Comparison of ENCODE assay signal across 25 cellular contexts in genomic region chr4:120709986-120710385, GRCh38.
DNase-seq lines count a peak whose midpoint lies in the region; ATAC-seq and TF ChIP-seq lines count a peak whose summit lies in the region.
"Had no signal": no experiment of that assay in that cellular context is flagged by ENCODE, and none has a peak within 500 bp of the region (broad histone marks: within the 10 kb centered on the region; RNA-seq: fewer than 3 reads in every experiment).

No MANE protein-coding gene starts in this region.

- ATAC-seq in GM19035 (IDR thresholded peaks at IDR 0.05; ENCODE audit: unreplicated experiment) (no peak), aorta (ENCODE audit: low FRiP score) (no peak)
- ATAC-seq: activated CD8-positive, alpha-beta T cell treated with anti-CD3 and anti-CD28 coated beads, Interleukin-2, amount 10 ng/mL, durations not matched to agents 7 days and 5 days; activated T-cell treated with anti-CD3 and anti-CD28 coated beads, Interleukin-2, amount 50 U/mL, for 4 hours; gastroesophageal sphincter; stimulated activated naive CD8-positive, alpha-beta T cell treated with anti-CD3 and anti-CD28 coated beads, Interleukin-15, Interleukin-2, amounts not matched to agents 100 U/mL and 50 U/mL, for 24 hours had no signal

- peaks cover 0 to 2% of the 10 kb centered on the region in 2 donors for H3K4me1 ChIP-seq in aorta (ENCODE audit: control insufficient read depth in 1 of 2, insufficient read depth in 2 of 2, low read length in 2 of 2)
- H3K4me1 ChIP-seq: gastroesophageal sphincter had no signal

- DNase-seq in AG04449 (ENCODE audit: low read depth, low spot score) (peak; percentile 60), EL (peak; percentile 25), cardiac fibroblast (ENCODE audit: low read depth in 2 of 2) (peak; percentile 62 to 63), foreskin fibroblast (peak; percentile 26 to 60), UCSD-AML1 (lab: John Stamatoyannopoulos, UW; ENCODE audit: unreplicated experiment) (no peak), DMS153 treated with DMSO at 0.1 percent for 48 hours (lab: John Stamatoyannopoulos, UW; ENCODE audit: unreplicated experiment) (no peak), aorta (no peak)
- DNase-seq: activated CD4-positive, CD25-positive, alpha-beta regulatory T cell; activated CD8-positive, alpha-beta T cell treated with anti-CD3 and anti-CD28 coated beads, Interleukin-2, amount 10 ng/mL, durations not matched to agents 7 days and 5 days; activated naive CD4-positive, alpha-beta T cell treated with Interleukin-2 at 50 U/mL for 16 hours; activated T-cell treated with anti-CD3 and anti-CD28 coated beads, Interleukin-2, amount 50 U/mL, for 4 hours; anterior cingulate cortex; CD8-positive, alpha-beta memory T cell; DMS79; endodermal cell; KBM-7; midbrain; NCI-H510A; RPMI8226; stimulated activated CD4-positive, alpha-beta T cell treated with anti-CD3 and anti-CD28 coated beads, Interleukin-4, amount 100 ng/mL, for 1 hour; stimulated activated naive CD8-positive, alpha-beta T cell treated with anti-CD3 and anti-CD28 coated beads, Interleukin-15, Interleukin-2, amounts not matched to agents 100 U/mL and 50 U/mL, for 24 hours; T1000; tibial artery had no signal

- POLR2A ChIA-PET in AG04449 (lab: Yijun Ruan, JAX), result no interaction called here

- 67 to 69% methylated on average over 3 of the region's 3 CpGs for WGBS in aorta, 2 donors

- CTCF ChIA-PET in AG04449 (lab: Yijun Ruan, JAX), result interaction anchor here (0.7 to 2.1 kb wide), 3 partner anchors 10 to 340 kb away, joined by 3 to 6 read pairs (median 5); no protein-coding TSS in a partner anchor

- intact Hi-C loops in aorta (cut with DNase I), result loop anchor here (10.0 kb wide), 2 partner anchors 385 to 555 kb away; no protein-coding TSS in a partner anchor

- no peaks in the 10 kb centered on the region for H3K27me3 ChIP-seq in aorta (ENCODE audit: control insufficient read depth in 1 of 2, insufficient read depth in 2 of 2, low read length in 1 of 2)
- H3K27me3 ChIP-seq: gastroesophageal sphincter, tibial artery had no signal

- H3K27ac ChIP-seq in aorta (ENCODE audit: low read depth in 1 of 2, low read length in 2 of 2), result no peak overlapping the region
- H3K27ac ChIP-seq: gastroesophageal sphincter, tibial artery had no signal

- no peaks in the 10 kb centered on the region for H3K36me3 ChIP-seq in aorta (ENCODE audit: control insufficient read depth in 1 of 2, insufficient read depth in 2 of 2, low read length in 1 of 2)
- H3K36me3 ChIP-seq: gastroesophageal sphincter, tibial artery had no signal

- H3K9me3 ChIP-seq in aorta (ENCODE audit: control insufficient read depth, low read length), result no peaks in the 10 kb centered on the region

- H3K4me3 ChIP-seq in AG04449 (ENCODE audit: low read depth, low read length) (no peak overlapping the region), cardiac fibroblast (replicated peaks in 1 of 2; ENCODE audit: low read depth in 2 of 2, low read length in 2 of 2) (no peak overlapping the region), foreskin fibroblast (ENCODE audit: low read depth in 1 of 2, low read length in 2 of 2) (no peak overlapping the region), aorta (ENCODE audit: low read length in 2 of 2) (no peak overlapping the region)
- H3K4me3 ChIP-seq: gastroesophageal sphincter, tibial artery had no signal

- TF ChIP-seq CTCF in AG04449 (IDR thresholded peaks at IDR 0.05; ENCODE audit: insufficient read depth, low read length, missing control alignments), result no peak
- TF ChIP-seq CTCF in cardiac fibroblast (IDR thresholded peaks at IDR 0.05; ENCODE audit: low read depth, low read length), result no peak
- no peak for TF ChIP-seq CTCF in foreskin fibroblast (IDR thresholded peaks at IDR 0.05; ENCODE audit: low read depth, low read length)

Comparison
In these comparisons a context has a peak if more than half of its experiments do, and no peak if none do; other contexts are left out.
1. DNase-seq: peak in AG04449 (single experiment), EL (single experiment), cardiac fibroblast (2 of 2) and foreskin fibroblast (2 of 2); none in UCSD-AML1 (single experiment), DMS153 treated with DMSO at 0.1 percent for 48 hours (single experiment) and aorta (0 of 2).